23 cellular contexts compared by ENCODE assay signal in the genomic region with DNA sequence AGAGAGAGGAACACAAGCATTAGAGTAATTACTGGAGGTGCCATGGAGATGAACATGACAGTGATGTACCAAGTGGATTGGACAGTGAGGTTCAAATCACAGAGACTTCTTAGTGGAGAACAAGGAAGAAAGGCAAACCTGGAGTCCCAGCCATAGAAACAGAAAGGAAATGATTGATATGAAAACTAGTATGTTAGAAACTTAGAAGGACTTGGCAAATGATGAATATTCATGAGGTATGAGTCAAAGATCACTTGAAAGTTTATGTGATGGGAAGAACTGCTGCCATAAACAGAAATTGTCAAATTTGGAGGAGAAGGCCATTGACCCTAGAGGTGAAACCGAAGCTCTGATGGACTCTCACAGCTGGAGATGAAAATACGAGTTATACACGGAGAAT.
"Had no signal": no experiment of that assay in that cellular context is flagged by ENCODE, and none has a peak within 500 bp of the region (broad histone marks: within the 10 kb centered on the region; RNA-seq: fewer than 3 reads in every experiment).

No MANE protein-coding gene starts in this region.

- DNase-seq: activated CD4-positive, alpha-beta memory T cell treated with anti-CD3 and anti-CD28 coated beads, Interleukin-2, amount 10 ng/mL, durations not matched to agents 7 days and 5 days; activated CD4-positive, alpha-beta T cell treated with anti-CD3 and anti-CD28 coated beads for 36 hours; activated CD4-positive, alpha-beta T cell treated with anti-CD3 and anti-CD28 coated beads, Interleukin-2, amount 50 U/mL, for 1 hour; activated CD8-positive, alpha-beta memory T cell treated with anti-CD3 and anti-CD28 coated beads, Interleukin-2, amount 50 U/mL, for 4 hours; activated T-cell treated with anti-CD3 and anti-CD28 coated beads, Interleukin-2, amount 50 U/mL, for 72 hours; amygdala; brain microvascular endothelial cell; cerebellar nuclear complex; Kasumi-1; KBM-7; NCI-H1092; NCI-H1436; NCI-H1694 treated with DMSO at 0.1 percent for 48 hours; NCI-H2081; NCI-H510A treated with DMSO at 0.1 percent for 48 hours; NCI-H69; T-cell; T-helper 2 cell; T1000; WERI-Rb-1 had no signal

- H3K9me3 Mint-ChIP-seq: activated CD4-positive, alpha-beta memory T cell treated with anti-CD3 and anti-CD28 coated beads, Interleukin-2, amount 10 ng/mL, durations not matched to agents 7 days and 5 days; activated T-cell treated with anti-CD3 and anti-CD28 coated beads, Interleukin-2, amount 50 U/mL, for 72 hours; activated T-helper 2 cell treated with anti-CD3 and anti-CD28 coated beads, Interferon-gamma antibody, Interleukin-2, Interleukin-4, amounts not matched to agents 10 μg/mL and 5 μg/mL and 100 μg/mL, durations not matched to agents 14 hours and 24 hours and 36 hours; T-cell had no signal

- H3K4me3 Mint-ChIP-seq: activated CD4-positive, alpha-beta memory T cell treated with anti-CD3 and anti-CD28 coated beads, Interleukin-2, amount 10 ng/mL, durations not matched to agents 7 days and 5 days; activated CD4-positive, alpha-beta T cell treated with anti-CD3 and anti-CD28 coated beads for 36 hours; activated naive CD8-positive, alpha-beta T cell; activated T-cell treated with anti-CD3 and anti-CD28 coated beads, Interleukin-2, amount 50 U/mL, for 72 hours; T-cell had no signal

- H3K36me3 Mint-ChIP-seq: activated naive CD8-positive, alpha-beta T cell; T-cell had no signal

- H3K36me3 ChIP-seq: brain microvascular endothelial cell, WERI-Rb-1 had no signal

- H3K4me3 ChIP-seq: SK-N-MC had no signal

- H3K27ac Mint-ChIP-seq: activated CD4-positive, alpha-beta memory T cell treated with anti-CD3 and anti-CD28 coated beads, Interleukin-2, amount 10 ng/mL, durations not matched to agents 7 days and 5 days; activated CD4-positive, alpha-beta T cell treated with anti-CD3 and anti-CD28 coated beads for 36 hours; activated naive CD8-positive, alpha-beta T cell; activated T-cell treated with anti-CD3 and anti-CD28 coated beads, Interleukin-2, amount 50 U/mL, for 72 hours; activated T-helper 2 cell treated with anti-CD3 and anti-CD28 coated beads, Interferon-gamma antibody, Interleukin-2, Interleukin-4, amounts not matched to agents 10 μg/mL and 5 μg/mL and 100 μg/mL, durations not matched to agents 14 hours and 24 hours and 36 hours; T-cell had no signal

- H3K27ac ChIP-seq: brain microvascular endothelial cell, WERI-Rb-1 had no signal

- H3K27me3 Mint-ChIP-seq: activated CD4-positive, alpha-beta memory T cell treated with anti-CD3 and anti-CD28 coated beads, Interleukin-2, amount 10 ng/mL, durations not matched to agents 7 days and 5 days had no signal

- H3K4me1 Mint-ChIP-seq: activated CD4-positive, alpha-beta memory T cell treated with anti-CD3 and anti-CD28 coated beads, Interleukin-2, amount 10 ng/mL, durations not matched to agents 7 days and 5 days; T-cell had no signal
